In the genomic region with DNA sequence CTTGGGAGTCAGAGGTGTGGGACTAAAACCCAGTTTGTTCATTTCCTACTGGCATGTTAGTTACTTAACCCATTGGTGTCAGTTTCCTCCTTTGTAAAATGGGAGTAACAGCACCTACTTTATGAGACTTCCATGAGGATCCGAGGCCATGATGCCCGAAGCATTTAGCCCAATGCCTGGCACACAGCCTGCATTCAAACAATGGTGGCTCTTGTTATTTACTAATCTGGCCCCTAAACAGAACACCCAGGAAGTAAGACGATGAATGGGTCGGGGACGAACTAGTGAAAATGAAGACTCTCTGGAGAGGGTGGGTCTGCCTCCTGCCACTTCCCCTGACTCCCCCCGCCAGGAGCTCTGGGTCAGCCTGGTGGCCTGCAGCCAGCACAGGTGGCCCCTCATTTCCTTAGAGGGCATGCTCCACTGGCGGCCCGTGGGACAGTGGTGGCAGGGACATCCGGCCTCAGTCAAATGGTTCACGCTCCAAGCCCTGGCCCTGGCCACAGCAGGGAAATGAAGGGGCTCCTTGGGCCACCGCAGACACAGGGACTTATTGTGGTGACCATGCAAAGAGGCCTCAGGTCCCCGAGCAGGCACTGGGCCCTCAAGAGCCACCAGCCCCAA, we compare ENCODE assay signal across 25 cellular contexts. TPM values are rescaled to one million over a fixed set of nuclear protein-coding genes. Genes with fewer than 3 reads are reported as not detected.
DNase-seq lines count a peak whose midpoint lies in the region; ATAC-seq and TF ChIP-seq lines count a peak whose summit lies in the region.
"Had no signal": no experiment of that assay in that cellular context is flagged by ENCODE, and none has a peak within 500 bp of the region (broad histone marks: within the 10 kb centered on the region; RNA-seq: fewer than 3 reads in every experiment).

No MANE protein-coding gene starts in this region.

- H4K20me1 ChIP-seq in GM23338 (replicated peaks; ENCODE audit: insufficient read depth): no peaks in the 10 kb centered on the region; the same call in 1 of the 2 replicates

- H3K36me3 ChIP-seq in GM23338 (ENCODE audit: insufficient read depth): no peaks in the 10 kb centered on the region
- H3K36me3 ChIP-seq: MG63, SJSA1 had no signal

- ATAC-seq in GM21529 (IDR thresholded peaks at IDR 0.05; ENCODE audit: unreplicated experiment) (no peak), GM18868 (IDR thresholded peaks at IDR 0.05; ENCODE audit: unreplicated experiment) (no peak), GM23338 (no peak)
- ATAC-seq: HCT116, T-cell had no signal

- H3K4me3 ChIP-seq in GM23338: no peak overlapping the region
- H3K4me3 ChIP-seq: MG63, PC-9, SJSA1 had no signal

- no peaks in the 10 kb centered on the region for H3K27me3 ChIP-seq in GM23338 (ENCODE audit: insufficient read depth)
- H3K27me3 ChIP-seq: MG63 had no signal

- no peak overlapping the region for H2AFZ ChIP-seq in GM23338
- H2AFZ ChIP-seq: PC-9 had no signal

- no peaks in the 10 kb centered on the region; the same call in 2 of the 3 replicates for H3K36me3 Mint-ChIP-seq in GM23338 (ENCODE audit: low read depth)
- H3K36me3 Mint-ChIP-seq: T-cell had no signal

- H3K27ac Mint-ChIP-seq in GM23338: no peak overlapping the region
- H3K27ac Mint-ChIP-seq: T-cell had no signal

- H3K27ac ChIP-seq in GM23338 (ENCODE audit: low read depth): no peak overlapping the region
- H3K27ac ChIP-seq: C4-2B, PC-9, SJSA1 had no signal

- peaks cover 6% of the 10 kb centered on the region for H3K27me3 Mint-ChIP-seq in GM23338 (ENCODE audit: insufficient read depth, low read depth, poor library complexity)

- no peaks in the 10 kb centered on the region for H3K79me2 ChIP-seq in GM23338 (replicated peaks; ENCODE audit: insufficient read depth)

- H3K9me2 ChIP-seq in GM23338 (ENCODE audit: insufficient read depth): no peaks in the 10 kb centered on the region

- H3K9me3 Mint-ChIP-seq in GM23338: no peaks in the 10 kb centered on the region
- H3K9me3 Mint-ChIP-seq: CD8-positive, alpha-beta memory T cell; T-cell had no signal

- H3K4me1 Mint-ChIP-seq in GM23338: no peaks in the 10 kb centered on the region
- H3K4me1 Mint-ChIP-seq: CD8-positive, alpha-beta memory T cell; T-cell had no signal

- no peaks in the 10 kb centered on the region for H3K4me1 ChIP-seq in GM23338 (ENCODE audit: insufficient read depth)
- H3K4me1 ChIP-seq: SJSA1 had no signal

- no peak for TF ChIP-seq CTCF in GM23338 (conservative IDR thresholded peaks at IDR 0.05; ENCODE audit: low read depth in 2 of 2)

- no peaks in the 10 kb centered on the region for H3F3A ChIP-seq in GM23338 (replicated peaks; ENCODE audit: low read depth)

- no peak overlapping the region for H3K4me3 Mint-ChIP-seq in GM23338
- H3K4me3 Mint-ChIP-seq: CD8-positive, alpha-beta memory T cell; T-cell had no signal

- peak; percentile 82 for DNase-seq in COLO829 (ENCODE audit: low spot score)
- DNase-seq in epidermal melanocyte (ENCODE audit: insufficient read length, low spot score): peak; percentile 55
- peak; percentile 40 for DNase-seq in midbrain (lab: John Stamatoyannopoulos, UW)
- peak; percentile 39 for DNase-seq in superior temporal gyrus (ENCODE audit: extremely low spot score)
- no peak for DNase-seq in GM23338 (ENCODE audit: low spot score)
- DNase-seq: CD8-positive, alpha-beta memory T cell; DMS153; KBM-7; MG63; NCI-H146; NCI-H1930; NCI-H2107; NCI-H526 treated with DMSO at 0.1 percent for 48 hours; PC-9; Right ventricle myocardium superior; RPMI8226; T-cell had no signal

- H3K4me2 ChIP-seq in GM23338: no peak overlapping the region
- H3K4me2 ChIP-seq: PC-9 had no signal

TF ChIP-seq in GM23338, 12 proteins besides CTCF, POLR2A, EP300 and RAD21 (continues in another document):
- TF ChIP-seq POLR2AphosphoS5 (IDR thresholded peaks at IDR 0.05; ENCODE audit: low read depth): no peak
- TF ChIP-seq ZNF114 (CRISPR knock-in tag; IDR thresholded peaks at IDR 0.05): no peak
- no peak for TF ChIP-seq ZNF331 (CRISPR knock-in tag; IDR thresholded peaks at IDR 0.05; ENCODE audit: low read depth)
- TF ChIP-seq, protein P1, sequence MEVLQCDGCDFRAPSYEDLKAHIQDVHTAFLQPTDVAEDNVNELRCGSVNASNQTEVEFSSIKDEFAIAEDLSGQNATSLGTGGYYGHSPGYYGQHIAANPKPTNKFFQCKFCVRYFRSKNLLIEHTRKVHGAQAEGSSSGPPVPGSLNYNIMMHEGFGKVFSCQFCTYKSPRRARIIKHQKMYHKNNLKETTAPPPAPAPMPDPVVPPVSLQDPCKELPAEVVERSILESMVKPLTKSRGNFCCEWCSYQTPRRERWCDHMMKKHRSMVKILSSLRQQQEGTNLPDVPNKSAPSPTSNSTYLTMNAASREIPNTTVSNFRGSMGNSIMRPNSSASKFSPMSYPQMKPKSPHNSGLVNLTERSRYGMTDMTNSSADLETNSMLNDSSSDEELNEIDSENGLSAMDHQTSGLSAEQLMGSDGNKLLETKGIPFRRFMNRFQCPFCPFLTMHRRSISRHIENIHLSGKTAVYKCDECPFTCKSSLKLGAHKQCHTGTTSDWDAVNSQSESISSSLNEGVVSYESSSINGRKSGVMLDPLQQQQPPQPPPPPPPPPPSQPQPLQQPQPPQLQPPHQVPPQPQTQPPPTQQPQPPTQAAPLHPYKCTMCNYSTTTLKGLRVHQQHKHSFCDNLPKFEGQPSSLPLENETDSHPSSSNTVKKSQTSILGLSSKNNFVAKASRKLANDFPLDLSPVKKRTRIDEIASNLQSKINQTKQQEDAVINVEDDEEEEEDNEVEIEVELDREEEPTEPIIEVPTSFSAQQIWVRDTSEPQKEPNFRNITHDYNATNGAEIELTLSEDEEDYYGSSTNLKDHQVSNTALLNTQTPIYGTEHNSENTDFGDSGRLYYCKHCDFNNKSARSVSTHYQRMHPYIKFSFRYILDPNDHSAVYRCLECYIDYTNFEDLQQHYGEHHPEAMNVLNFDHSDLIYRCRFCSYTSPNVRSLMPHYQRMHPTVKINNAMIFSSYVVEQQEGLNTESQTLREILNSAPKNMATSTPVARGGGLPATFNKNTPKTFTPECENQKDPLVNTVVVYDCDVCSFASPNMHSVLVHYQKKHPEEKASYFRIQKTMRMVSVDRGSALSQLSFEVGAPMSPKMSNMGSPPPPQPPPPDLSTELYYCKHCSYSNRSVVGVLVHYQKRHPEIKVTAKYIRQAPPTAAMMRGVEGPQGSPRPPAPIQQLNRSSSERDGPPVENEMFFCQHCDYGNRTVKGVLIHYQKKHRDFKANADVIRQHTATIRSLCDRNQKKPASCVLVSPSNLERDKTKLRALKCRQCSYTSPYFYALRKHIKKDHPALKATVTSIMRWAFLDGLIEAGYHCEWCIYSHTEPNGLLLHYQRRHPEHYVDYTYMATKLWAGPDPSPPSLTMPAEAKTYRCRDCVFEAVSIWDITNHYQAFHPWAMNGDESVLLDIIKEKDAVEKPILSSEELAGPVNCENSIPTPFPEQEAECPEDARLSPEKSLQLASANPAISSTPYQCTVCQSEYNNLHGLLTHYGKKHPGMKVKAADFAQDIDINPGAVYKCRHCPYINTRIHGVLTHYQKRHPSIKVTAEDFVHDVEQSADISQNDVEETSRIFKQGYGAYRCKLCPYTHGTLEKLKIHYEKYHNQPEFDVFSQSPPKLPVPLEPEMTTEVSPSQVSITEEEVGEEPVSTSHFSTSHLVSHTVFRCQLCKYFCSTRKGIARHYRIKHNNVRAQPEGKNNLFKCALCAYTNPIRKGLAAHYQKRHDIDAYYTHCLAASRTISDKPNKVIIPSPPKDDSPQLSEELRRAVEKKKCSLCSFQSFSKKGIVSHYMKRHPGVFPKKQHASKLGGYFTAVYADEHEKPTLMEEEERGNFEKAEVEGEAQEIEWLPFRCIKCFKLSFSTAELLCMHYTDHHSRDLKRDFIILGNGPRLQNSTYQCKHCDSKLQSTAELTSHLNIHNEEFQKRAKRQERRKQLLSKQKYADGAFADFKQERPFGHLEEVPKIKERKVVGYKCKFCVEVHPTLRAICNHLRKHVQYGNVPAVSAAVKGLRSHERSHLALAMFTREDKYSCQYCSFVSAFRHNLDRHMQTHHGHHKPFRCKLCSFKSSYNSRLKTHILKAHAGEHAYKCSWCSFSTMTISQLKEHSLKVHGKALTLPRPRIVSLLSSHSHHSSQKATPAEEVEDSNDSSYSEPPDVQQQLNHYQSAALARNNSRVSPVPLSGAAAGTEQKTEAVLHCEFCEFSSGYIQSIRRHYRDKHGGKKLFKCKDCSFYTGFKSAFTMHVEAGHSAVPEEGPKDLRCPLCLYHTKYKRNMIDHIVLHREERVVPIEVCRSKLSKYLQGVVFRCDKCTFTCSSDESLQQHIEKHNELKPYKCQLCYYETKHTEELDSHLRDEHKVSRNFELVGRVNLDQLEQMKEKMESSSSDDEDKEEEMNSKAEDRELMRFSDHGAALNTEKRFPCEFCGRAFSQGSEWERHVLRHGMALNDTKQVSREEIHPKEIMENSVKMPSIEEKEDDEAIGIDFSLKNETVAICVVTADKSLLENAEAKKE (CRISPR knock-in tag; IDR thresholded peaks at IDR 0.05): no peak
- no peak for TF ChIP-seq NANOG (IDR thresholded peaks at IDR 0.05; ENCODE audit: borderline replicate concordance)
- TF ChIP-seq EZH2 (IDR thresholded peaks at IDR 0.05; ENCODE audit: low read depth, unreplicated experiment): no peak
- TF ChIP-seq EZH2phosphoT487 (IDR thresholded peaks at IDR 0.05; ENCODE audit: unreplicated experiment): no peak

RNA-seq across cellular contexts. Expression of gene TAS1R2, which starts 9.5 kb away (rescaled TPM):
- total RNA-seq in GM23338 (2014; rRNA removed; shearing (Covaris generic)): not detected in 2 replicates
- not detected in 2 replicates for polyA plus RNA-seq in GM23338 (2016; fragmentation: Nextera tagmentation; extraction: Ambion mirVana)
- total RNA-seq: CD8-positive, alpha-beta memory T cell; H4; NCI-H460; PC-9; Right ventricle myocardium superior; SJSA1; T-cell had no signal
- polyA plus RNA-seq: AG04450; CD8-positive, alpha-beta memory T cell had no signal

RNA-seq across cellular contexts. Expression of gene ALDH4A1, which starts 33.4 kb away (rescaled TPM):
- 33.8 and 36.9 TPM in 2 replicates for total RNA-seq in GM23338 (2014; rRNA removed; shearing (Covaris generic))
- polyA plus RNA-seq in GM23338 (2016; fragmentation: Nextera tagmentation; extraction: Ambion mirVana): 11.3 and 13.5 TPM in 2 replicates
